8 cellular contexts compared by ENCODE assay signal in the genomic region with DNA sequence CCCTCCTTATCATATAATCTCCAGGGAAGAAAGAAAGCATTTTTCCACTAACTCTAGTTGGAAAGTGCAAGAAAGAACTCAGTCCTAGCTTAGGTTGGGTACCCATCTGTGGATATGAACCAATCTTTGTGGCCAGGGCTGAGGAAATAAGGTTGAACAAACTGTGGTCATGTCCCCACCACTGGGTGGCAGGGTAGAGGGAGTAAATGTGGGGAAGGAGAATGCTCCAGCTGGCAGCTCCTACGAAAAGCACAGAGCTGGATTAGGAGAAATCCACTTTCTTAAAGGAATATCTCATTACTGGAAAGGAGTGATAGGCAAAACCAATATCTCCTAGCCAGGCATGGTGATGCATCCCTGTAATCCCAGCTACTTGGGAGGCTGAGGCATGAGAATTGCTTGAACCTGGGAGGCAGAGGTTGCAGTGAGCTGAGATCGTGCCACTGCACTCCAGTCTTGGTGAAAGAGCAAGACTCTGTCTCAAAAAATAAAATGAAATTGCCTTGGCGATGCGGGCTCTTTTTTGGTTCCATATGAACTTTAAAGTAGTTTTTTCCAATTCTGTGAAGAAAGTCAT.
DNase-seq lines count a peak whose midpoint lies in the region; ATAC-seq and TF ChIP-seq lines count a peak whose summit lies in the region.

No MANE protein-coding gene starts in this region.

- DNase-seq in DND-41 = peak; percentile 10
- peak; percentile 40 for DNase-seq in HuH-7 (ENCODE audit: low spot score)
- peak; percentile 37 for DNase-seq in RPMI7951 (ENCODE audit: low read depth)
- DNase-seq in fibroblast of peridontal ligament (ENCODE audit: extremely low read depth) = peak; percentile 62
- peak; percentile 49 for DNase-seq in renal cortical epithelial cell (ENCODE audit: low read depth)
- no peak for DNase-seq in effector memory CD8-positive, alpha-beta T cell
- DNase-seq in activated T-helper 1 cell treated with anti-CD3 and anti-CD28 coated beads, Interleukin-12 subunit alpha, Interleukin-12 subunit beta, Interleukin-2, Interleukin-4 antibody, amounts not matched to agents 30 ng/mL and 10 ng/mL and 1 ng/mL, durations not matched to agents 14 hours and 24 hours and 36 hours (ENCODE audit: low spot score) = no peak
- no peak for DNase-seq in vagina (ENCODE audit: extremely low spot score in 2 of 2)

- H3K79me2 ChIP-seq in DND-41 (ENCODE audit: insufficient read depth, low read length) = no peaks in the 10 kb centered on the region

- 0 out of 3 replicates have a peak, but pooled peaks have one; percentile 40 for ATAC-seq in DND-41 (ENCODE audit: insufficient read depth, low read depth)
- ATAC-seq in effector memory CD8-positive, alpha-beta T cell (replicated peaks) = no peak

- H2AFZ ChIP-seq in DND-41 (ENCODE audit: low read depth, low read length) = no peak overlapping the region

- no peaks in the 10 kb centered on the region for H3K9me3 Mint-ChIP-seq in effector memory CD8-positive, alpha-beta T cell
- H3K9me3 Mint-ChIP-seq in activated T-helper 1 cell treated with anti-CD3 and anti-CD28 coated beads, Interleukin-12 subunit alpha, Interleukin-12 subunit beta, Interleukin-2, Interleukin-4 antibody, amounts not matched to agents 30 ng/mL and 10 ng/mL and 1 ng/mL, durations not matched to agents 14 hours and 24 hours and 36 hours = no peaks in the 10 kb centered on the region

- no peak overlapping the region for H3K4me2 ChIP-seq in DND-41 (ENCODE audit: insufficient read depth, low read length)

- no peak for TF ChIP-seq POLR2A in vagina (IDR thresholded peaks at IDR 0.05)

- no peak overlapping the region for H3K4me3 ChIP-seq in DND-41 (ENCODE audit: low read depth in 1 of 2, low read length in 2 of 2)
- H3K4me3 ChIP-seq in vagina = no peak overlapping the region

- H3K9ac ChIP-seq in DND-41 (ENCODE audit: low read depth, low read length) = no peak overlapping the region

- peaks cover 9 to 16% of the 10 kb centered on the region in 2 donors for H3K27me3 Mint-ChIP-seq in effector memory CD8-positive, alpha-beta T cell
- H3K27me3 Mint-ChIP-seq in activated T-helper 1 cell treated with anti-CD3 and anti-CD28 coated beads, Interleukin-12 subunit alpha, Interleukin-12 subunit beta, Interleukin-2, Interleukin-4 antibody, amounts not matched to agents 30 ng/mL and 10 ng/mL and 1 ng/mL, durations not matched to agents 14 hours and 24 hours and 36 hours (ENCODE audit: insufficient read depth) = peaks cover 2% of the 10 kb centered on the region

- H3K36me3 ChIP-seq in DND-41 (ENCODE audit: insufficient read depth, low read length) (no peaks in the 10 kb centered on the region), vagina (no peaks in the 10 kb centered on the region)

- H3K9me3 ChIP-seq in DND-41 (ENCODE audit: insufficient read depth, low read length, severe bottlenecking) (no peaks in the 10 kb centered on the region), vagina (no peaks in the 10 kb centered on the region)

- no peak overlapping the region for H3K4me3 Mint-ChIP-seq in effector memory CD8-positive, alpha-beta T cell
- no peak overlapping the region for H3K4me3 Mint-ChIP-seq in activated T-helper 1 cell treated with anti-CD3 and anti-CD28 coated beads, Interleukin-12 subunit alpha, Interleukin-12 subunit beta, Interleukin-2, Interleukin-4 antibody, amounts not matched to agents 30 ng/mL and 10 ng/mL and 1 ng/mL, durations not matched to agents 14 hours and 24 hours and 36 hours

- H3K36me3 Mint-ChIP-seq in effector memory CD8-positive, alpha-beta T cell (ENCODE audit: insufficient read depth) = no peaks in the 10 kb centered on the region
- H3K36me3 Mint-ChIP-seq in activated T-helper 1 cell treated with anti-CD3 and anti-CD28 coated beads, Interleukin-12 subunit alpha, Interleukin-12 subunit beta, Interleukin-2, Interleukin-4 antibody, amounts not matched to agents 30 ng/mL and 10 ng/mL and 1 ng/mL, durations not matched to agents 14 hours and 24 hours and 36 hours (ENCODE audit: low read depth) = no peaks in the 10 kb centered on the region

- peak; percentile 55 for TF ChIP-seq CTCF in DND-41 (IDR thresholded peaks at IDR 0.05; ENCODE audit: borderline replicate concordance, extremely low read depth, low read length, poor library complexity, severe bottlenecking)
- TF ChIP-seq CTCF in vagina (IDR thresholded peaks at IDR 0.05) = peak in 1 of 3 experiments; percentile 20

- no peaks in the 10 kb centered on the region for H4K20me1 ChIP-seq in DND-41 (ENCODE audit: insufficient read depth, low read length)

- H3K27ac Mint-ChIP-seq in effector memory CD8-positive, alpha-beta T cell = no peak overlapping the region
- H3K27ac Mint-ChIP-seq in activated T-helper 1 cell treated with anti-CD3 and anti-CD28 coated beads, Interleukin-12 subunit alpha, Interleukin-12 subunit beta, Interleukin-2, Interleukin-4 antibody, amounts not matched to agents 30 ng/mL and 10 ng/mL and 1 ng/mL, durations not matched to agents 14 hours and 24 hours and 36 hours = no peak overlapping the region

- intact Hi-C loops in activated T-helper 1 cell treated with anti-CD3 and anti-CD28 coated beads, Interleukin-12 subunit alpha, Interleukin-12 subunit beta, Interleukin-2, Interleukin-4 antibody, amounts not matched to agents 30 ng/mL and 10 ng/mL and 1 ng/mL, durations not matched to agents 14 hours and 24 hours and 36 hours (cut with micrococcal nuclease) = no loop called here
- intact Hi-C loops in vagina (cut with DNase I) = no loop called here

- H3K27me3 ChIP-seq in DND-41 (ENCODE audit: insufficient read depth, low read length, poor library complexity) = no peaks in the 10 kb centered on the region
- H3K27me3 ChIP-seq in vagina = no peaks in the 10 kb centered on the region

- H3K4me1 ChIP-seq in DND-41 (ENCODE audit: insufficient read depth, low read length) (no peaks in the 10 kb centered on the region), vagina (no peaks in the 10 kb centered on the region)

- H3K27ac ChIP-seq in DND-41 (ENCODE audit: low read length) = no peak overlapping the region
- no peak overlapping the region for H3K27ac ChIP-seq in vagina

- H3K4me1 Mint-ChIP-seq in effector memory CD8-positive, alpha-beta T cell (ENCODE audit: low read depth in 2 of 2) = no peaks in the 10 kb centered on the region
- H3K4me1 Mint-ChIP-seq in activated T-helper 1 cell treated with anti-CD3 and anti-CD28 coated beads, Interleukin-12 subunit alpha, Interleukin-12 subunit beta, Interleukin-2, Interleukin-4 antibody, amounts not matched to agents 30 ng/mL and 10 ng/mL and 1 ng/mL, durations not matched to agents 14 hours and 24 hours and 36 hours (ENCODE audit: low read depth) = no peaks in the 10 kb centered on the region

Comparison
In these comparisons a context has a peak if more than half of its experiments do, and no peak if none do; other contexts are left out.
1. DNase-seq: peak in DND-41 (single experiment), HuH-7 (single experiment), RPMI7951 (single experiment), fibroblast of peridontal ligament (single experiment) and renal cortical epithelial cell (single experiment); none in effector memory CD8-positive, alpha-beta T cell (0 of 3), activated T-helper 1 cell treated with anti-CD3 and anti-CD28 coated beads, Interleukin-12 subunit alpha, Interleukin-12 subunit beta, Interleukin-2, Interleukin-4 antibody, amounts not matched to agents 30 ng/mL and 10 ng/mL and 1 ng/mL, durations not matched to agents 14 hours and 24 hours and 36 hours (single experiment) and vagina (0 of 2).